33 cellular contexts compared by ENCODE assay signal in the genomic region with DNA sequence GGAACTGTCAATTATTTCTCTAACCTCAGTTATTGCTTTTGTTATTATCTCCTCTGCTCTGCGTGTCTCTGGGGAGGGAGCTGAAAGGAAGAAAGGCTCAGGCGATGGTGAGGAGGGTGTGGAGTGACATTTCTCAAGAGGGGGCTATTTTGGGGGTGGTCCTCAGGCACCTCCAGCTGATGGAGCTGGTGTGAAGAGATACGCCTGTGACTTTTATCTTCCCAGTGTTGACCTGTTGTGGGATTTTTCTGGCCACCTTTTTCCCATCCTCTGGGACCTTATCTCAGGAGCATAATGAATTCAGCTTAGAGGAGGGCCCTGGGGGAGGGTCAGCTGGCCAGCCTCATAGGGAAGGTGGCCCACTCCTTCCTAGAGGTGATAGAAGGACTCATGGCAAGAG. TPM values are rescaled to one million over a fixed set of nuclear protein-coding genes. Genes with fewer than 3 reads are reported as not detected.
"Had no signal": no experiment of that assay in that cellular context is flagged by ENCODE, and none has a peak within 500 bp of the region (broad histone marks: within the 10 kb centered on the region; RNA-seq: fewer than 3 reads in every experiment).

No MANE protein-coding gene starts in this region.

- H3K4me3 Mint-ChIP-seq: activated CD4-positive, alpha-beta memory T cell treated with anti-CD3 and anti-CD28 coated beads, Interleukin-2, amount 10 ng/mL, durations not matched to agents 7 days and 5 days; activated CD4-positive, alpha-beta T cell treated with anti-CD3 and anti-CD28 coated beads for 36 hours; IgD-negative memory B cell had no signal

- H3K36me3 ChIP-seq: ascending aorta, SJCRH30 had no signal

- H3K4me1 Mint-ChIP-seq: activated CD4-positive, alpha-beta memory T cell treated with anti-CD3 and anti-CD28 coated beads, Interleukin-2, amount 10 ng/mL, durations not matched to agents 7 days and 5 days; activated CD4-positive, alpha-beta T cell treated with anti-CD3 and anti-CD28 coated beads for 36 hours had no signal

- H3K9me2 ChIP-seq: SK-N-SH had no signal

- H3K27ac Mint-ChIP-seq: activated CD4-positive, alpha-beta memory T cell treated with anti-CD3 and anti-CD28 coated beads, Interleukin-2, amount 10 ng/mL, durations not matched to agents 7 days and 5 days; activated CD4-positive, alpha-beta T cell treated with anti-CD3 and anti-CD28 coated beads for 36 hours; IgD-negative memory B cell had no signal

- H3K9me3 Mint-ChIP-seq: activated CD4-positive, alpha-beta memory T cell treated with anti-CD3 and anti-CD28 coated beads, Interleukin-2, amount 10 ng/mL, durations not matched to agents 7 days and 5 days; IgD-negative memory B cell had no signal

- ATAC-seq: activated CD4-positive, alpha-beta T cell treated with anti-CD3 and anti-CD28 coated beads for 36 hours; body of pancreas; Panc1; Right ventricle myocardium inferior had no signal

- H3K9ac ChIP-seq: SK-N-SH had no signal

- H3K4me2 ChIP-seq: SK-N-SH had no signal

- H3K4me3 ChIP-seq: ascending aorta, body of pancreas, SJCRH30 had no signal

- DNase-seq: activated CD4-positive, alpha-beta memory T cell treated with anti-CD3 and anti-CD28 coated beads, Interleukin-2, amount 10 ng/mL, durations not matched to agents 7 days and 5 days; activated CD4-positive, alpha-beta T cell treated with anti-CD3 and anti-CD28 coated beads for 36 hours; activated CD4-positive, alpha-beta T cell treated with anti-CD3 and anti-CD28 coated beads, Interleukin-2, amount 50 U/mL, for 1 hour; activated naive CD4-positive, alpha-beta T cell treated with anti-CD3 and anti-CD28 coated beads, Interleukin-2, amount 50 U/mL, for 16 hours; activated T-cell treated with anti-CD3 and anti-CD28 coated beads for 4 hours; activated T-cell treated with anti-CD3 and anti-CD28 coated beads, Interleukin-2, amount 50 U/mL, for 48 hours; amniotic stem cell; body of pancreas; KG1; NCI-H1048; NCI-H1436 treated with DMSO at 0.1 percent for 48 hours; NCI-H187; NCI-H2081; NCI-H2171; NCI-H2227 treated with DMSO at 0.1 percent for 48 hours; NCI-H510A; NCI-H526 treated with DMSO at 0.1 percent for 48 hours; NK-92 treated with Interleukin-12 subunit alpha and Interleukin-12 subunit beta, amount 100 ng/mL, for 24 hours; OCI-M1; RPMI8226; SJCRH30; SK-N-SH; T-helper 1 cell had no signal

- H3K27me3 ChIP-seq: ascending aorta, body of pancreas had no signal

- H3K27ac ChIP-seq: ascending aorta, body of pancreas, SJCRH30, VCaP had no signal

- H3K9me3 ChIP-seq: ascending aorta, body of pancreas, SJCRH30, SK-N-SH had no signal

RNA-seq across cellular contexts. Expression of a gene that starts 26.4 kb away (rescaled TPM):
- total RNA-seq: activated CD4-positive, alpha-beta memory T cell treated with anti-CD3 and anti-CD28 coated beads, Interleukin-2, amount 10 ng/mL, durations not matched to agents 7 days and 5 days; activated CD4-positive, alpha-beta T cell treated with anti-CD3 and anti-CD28 coated beads for 36 hours; activated CD8-positive, alpha-beta memory T cell treated with anti-CD3 and anti-CD28 coated beads for 36 hours; bronchial epithelial cell; LHCN-M2; M059J; SJCRH30; T-helper 2 cell treated with Interferon-gamma antibody and Interleukin-4, amounts not matched to agents 100 ng/mL and 5 ng/mL, for 36 hours had no signal
- polyA plus RNA-seq: IgD-negative memory B cell, SK-N-SH had no signal
